In genomic region chr11:114272311-114272710, GRCh38 we compare ENCODE assay signal across 27 cellular contexts. TPM values are rescaled to one million over a fixed set of nuclear protein-coding genes. Genes with fewer than 3 reads are reported as not detected.
"Had no signal": no experiment of that assay in that cellular context is flagged by ENCODE, and none has a peak within 500 bp of the region (broad histone marks: within the 10 kb centered on the region; RNA-seq: fewer than 3 reads in every experiment).

No MANE protein-coding gene starts in this region.

- H3K27ac ChIP-seq: left ventricle myocardium inferior, ovary, prostate gland, skin epidermis, stomach, testis, thyroid gland, transverse colon, upper lobe of right lung had no signal

- H3K27me3 ChIP-seq: testis, thyroid gland, upper lobe of right lung had no signal

- H3K4me3 Mint-ChIP-seq: immature natural killer cell; naive thymus-derived CD4-positive, alpha-beta T cell; natural killer cell treated with Interleukin-12 subunit alpha and Interleukin-12 subunit beta and Interleukin-15 and Interleukin-18, amount 100 ng/mL, for 72 hours; stimulated activated naive B cell treated with anti-CD40 and anti-IgM and Interleukin-4, amounts not matched to agents 10 μg/mL and 1 μg/mL and 100 μg/mL, for 72 hours had no signal

- H3K4me1 ChIP-seq: prostate gland, stomach, testis, thyroid gland, transverse colon, upper lobe of right lung had no signal

- ATAC-seq: left colon; mucosa of descending colon; naive thymus-derived CD4-positive, alpha-beta T cell; natural killer cell treated with Interleukin-12 subunit alpha and Interleukin-12 subunit beta and Interleukin-15 and Interleukin-18, amount 100 ng/mL, for 72 hours; right cardiac atrium; sciatic nerve; stimulated activated naive B cell treated with anti-CD40 and anti-IgM and Interleukin-4, amounts not matched to agents 10 μg/mL and 1 μg/mL and 100 μg/mL, for 72 hours; stimulated activated naive CD8-positive, alpha-beta T cell treated with anti-CD3 and anti-CD28 coated beads, Interleukin-15, Interleukin-2, amounts not matched to agents 100 U/mL and 50 U/mL, for 24 hours; upper lobe of right lung had no signal

- H3K27ac Mint-ChIP-seq: immature natural killer cell; naive thymus-derived CD4-positive, alpha-beta T cell; natural killer cell treated with Interleukin-12 subunit alpha and Interleukin-12 subunit beta and Interleukin-15 and Interleukin-18, amount 100 ng/mL, for 72 hours; stimulated activated naive B cell treated with anti-CD40 and anti-IgM and Interleukin-4, amounts not matched to agents 10 μg/mL and 1 μg/mL and 100 μg/mL, for 72 hours had no signal

- DNase-seq: hypothalamus; immature natural killer cell; kidney; left colon; left ventricle myocardium inferior; mesendoderm; midbrain; mucosa of descending colon; naive thymus-derived CD4-positive, alpha-beta T cell; ovary; retina; right cardiac atrium; stimulated activated CD4-positive, alpha-beta T cell treated with anti-CD3 and anti-CD28 coated beads, Interleukin-12 subunit alpha, Interleukin-12 subunit beta, amount 100 ng/mL, for 4 hours; stimulated activated CD4-positive, alpha-beta T cell treated with anti-CD3 and anti-CD28 coated beads, Interleukin-15, amount 100 ng/mL, for 24 hours; stimulated activated CD4-positive, alpha-beta T cell treated with anti-CD3 and anti-CD28 coated beads, Interleukin-4, amount 100 ng/mL, for 1 hour; stimulated activated naive B cell treated with anti-CD40 and anti-IgM and Interleukin-4, amounts not matched to agents 10 μg/mL and 1 μg/mL and 100 μg/mL, for 72 hours; stimulated activated naive CD8-positive, alpha-beta T cell treated with anti-CD3 and anti-CD28 coated beads, Interleukin-15, Interleukin-2, amounts not matched to agents 100 U/mL and 50 U/mL, for 24 hours; stomach; testis; thyroid gland; transverse colon; upper lobe of right lung had no signal

- H3K9me3 Mint-ChIP-seq: immature natural killer cell; naive thymus-derived CD4-positive, alpha-beta T cell; natural killer cell treated with Interleukin-12 subunit alpha and Interleukin-12 subunit beta and Interleukin-15 and Interleukin-18, amount 100 ng/mL, for 72 hours; stimulated activated naive B cell treated with anti-CD40 and anti-IgM and Interleukin-4, amounts not matched to agents 10 μg/mL and 1 μg/mL and 100 μg/mL, for 72 hours had no signal

- H3K4me1 Mint-ChIP-seq: immature natural killer cell; naive thymus-derived CD4-positive, alpha-beta T cell; stimulated activated naive B cell treated with anti-CD40 and anti-IgM and Interleukin-4, amounts not matched to agents 10 μg/mL and 1 μg/mL and 100 μg/mL, for 72 hours had no signal

- H3K36me3 Mint-ChIP-seq: naive thymus-derived CD4-positive, alpha-beta T cell; natural killer cell treated with Interleukin-12 subunit alpha and Interleukin-12 subunit beta and Interleukin-15 and Interleukin-18, amount 100 ng/mL, for 72 hours; stimulated activated naive B cell treated with anti-CD40 and anti-IgM and Interleukin-4, amounts not matched to agents 10 μg/mL and 1 μg/mL and 100 μg/mL, for 72 hours had no signal

RNA-seq across cellular contexts. Expression of gene NNMT, which starts 23.9 kb away (rescaled TPM):
- total RNA-seq: naive thymus-derived CD4-positive, alpha-beta T cell; natural killer cell treated with Interleukin-12 subunit alpha and Interleukin-12 subunit beta and Interleukin-15 and Interleukin-18, amount 100 ng/mL, for 72 hours had no signal
- polyA plus RNA-seq: naive thymus-derived CD4-positive, alpha-beta T cell; neural cell had no signal
